In the genomic region with DNA sequence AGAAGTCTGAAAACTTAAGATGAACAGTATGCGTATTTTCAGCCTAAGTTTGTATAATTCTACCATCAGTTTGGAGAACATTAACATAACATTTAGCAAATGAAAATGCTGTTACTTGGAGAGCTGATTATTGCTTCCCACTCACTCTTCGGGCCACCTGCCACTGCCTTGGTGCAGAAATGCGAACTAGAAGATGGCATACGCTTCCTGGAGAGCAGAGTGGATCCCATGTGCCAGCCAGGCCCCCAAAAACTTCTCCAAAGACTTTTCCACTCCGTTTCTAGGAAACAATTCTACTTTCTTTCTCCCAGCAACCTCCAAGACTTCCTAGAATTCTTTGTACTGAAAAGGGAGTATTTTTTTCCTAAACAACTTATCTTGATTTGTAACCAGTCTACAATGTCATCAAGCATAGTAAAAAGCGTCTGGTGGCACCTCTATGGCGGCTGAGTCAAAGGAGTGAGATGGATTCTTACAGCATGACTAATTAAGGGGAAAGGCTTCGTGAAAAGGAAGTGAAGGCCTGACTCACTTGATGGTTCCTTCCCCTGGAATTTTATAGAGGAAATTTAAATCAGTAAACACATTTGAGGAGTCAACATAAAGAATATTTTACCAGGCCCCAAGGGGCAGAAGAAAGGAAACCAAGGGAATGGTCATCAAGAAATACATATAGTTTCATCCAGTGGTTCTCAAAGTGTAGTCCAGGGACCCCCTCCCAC, we compare ENCODE assay signal across 10 cellular contexts. TPM values are rescaled to one million over a fixed set of nuclear protein-coding genes. Genes with fewer than 3 reads are reported as not detected.
DNase-seq lines count a peak whose midpoint lies in the region; ATAC-seq, FAIRE-seq and TF ChIP-seq lines count a peak whose summit lies in the region.
"Had no signal": no experiment of that assay in that cellular context is flagged by ENCODE, and none has a peak within 500 bp of the region (broad histone marks: within the 10 kb centered on the region; RNA-seq: fewer than 3 reads in every experiment).

No MANE protein-coding gene starts in this region.

- TF ChIP-seq EP300 in A549 (IDR thresholded peaks at IDR 0.05) (peak; percentile 56 to 78; a peak in 2 of 5 replicates), Ishikawa (IDR thresholded peaks at IDR 0.05; ENCODE audit: borderline replicate concordance) (peak; percentile 35; the same call in 1 of the 2 replicates)

- H3K9me3 ChIP-seq in A549 (no peaks in the 10 kb centered on the region), left lung (no peaks in the 10 kb centered on the region), thyroid gland (no peaks in the 10 kb centered on the region)

- POLR2A ChIA-PET in A549 (lab: Yijun Ruan, JAX): interaction anchor here (1.2 to 1.3 kb wide), 2 partner anchors 8 to 36 kb away, joined by 3 to 6 read pairs; a partner anchor contains a TSS

- ATAC-seq in A549 (peak; percentile 82 to 85), left lung (peak; percentile 95), GM21447 (IDR thresholded peaks at IDR 0.05; ENCODE audit: unreplicated experiment) (no peak)
- ATAC-seq: effector memory CD8-positive, alpha-beta T cell had no signal

- peak; percentile 72 to 89 for DNase-seq in A549 (ENCODE audit: low read depth in 1 of 2, low spot score in 1 of 2)
- DNase-seq in cardiac fibroblast (ENCODE audit: low read depth in 2 of 2): peak; percentile 90 to 97
- no peak for DNase-seq in left lung
- no peak for DNase-seq in thyroid gland
- DNase-seq in SKM-1 (lab: John Stamatoyannopoulos, UW; ENCODE audit: unreplicated experiment): no peak
- no peak for DNase-seq in cerebellar nuclear complex (lab: John Stamatoyannopoulos, UW)
- DNase-seq: effector memory CD8-positive, alpha-beta T cell had no signal

- TF ChIP-seq CTCF in A549 (IDR thresholded peaks at IDR 0.05) (no peak), cardiac fibroblast (IDR thresholded peaks at IDR 0.05; ENCODE audit: low read depth, low read length) (no peak), left lung (IDR thresholded peaks at IDR 0.05) (no peak), thyroid gland (IDR thresholded peaks at IDR 0.05) (no peak)

- peak; percentile 98 for FAIRE-seq in A549 (lab: Jason Lieb, UNC)

- peaks cover 0 to 14% of the 10 kb centered on the region in 2 donors for H3K36me3 ChIP-seq in left lung
- H3K36me3 ChIP-seq in thyroid gland: no peaks in the 10 kb centered on the region

- H3K4me1 ChIP-seq in A549: peaks cover 70% of the 10 kb centered on the region
- peaks cover 14 to 51% of the 10 kb centered on the region in 2 donors for H3K4me1 ChIP-seq in left lung
- H3K4me1 ChIP-seq in thyroid gland: peaks cover 12 to 16% of the 10 kb centered on the region in 2 donors

- no peak for TF ChIP-seq POLR2A in A549 (IDR thresholded peaks at IDR 0.05; ENCODE audit: low read length)
- no peak for TF ChIP-seq POLR2A in thyroid gland (IDR thresholded peaks at IDR 0.05)

- CTCF ChIA-PET in A549 (lab: Yijun Ruan, JAX): interaction anchor here (1.4 to 8.4 kb wide), 3 partner anchors 17 to 208 kb away, joined by 4 to 35 read pairs (median 5); no protein-coding TSS in a partner anchor

- H3K4me2 ChIP-seq in A549: peak overlapping the region; percentile 81

- H3K27ac ChIP-seq in A549 (peak overlapping the region; percentile 84 to 88), left lung (peak overlapping the region; percentile 72 to 79), thyroid gland (peak overlapping the region in 1 of 3 donors; percentile 37)
- H3K27ac ChIP-seq: C4-2B had no signal

- intact Hi-C loops in left lung (cut with DNase I): no loop called here
- intact Hi-C loops in thyroid gland (cut with DNase I): no loop called here

- no peaks in the 10 kb centered on the region for H3K27me3 ChIP-seq in left lung
- H3K27me3 ChIP-seq in thyroid gland: no peaks in the 10 kb centered on the region

- H3K4me3 ChIP-seq in A549: peak overlapping the region; percentile 14; the same call in 2 of the 3 replicates
- no peak overlapping the region for H3K4me3 ChIP-seq in cardiac fibroblast (replicated peaks in 1 of 2; ENCODE audit: low read depth in 2 of 2, low read length in 2 of 2)
- no peak overlapping the region for H3K4me3 ChIP-seq in left lung
- no peak overlapping the region for H3K4me3 ChIP-seq in thyroid gland (replicated peaks in 1 of 3)

- WGBS in A549 (ENCODE audit: missing lambda C conversion rate): 23% methylated on average over 8 of the region's 8 CpGs
- WGBS in thyroid gland, 2 donors: 81 to 84% methylated on average over 8 of the region's 8 CpGs

- TF ChIP-seq RAD21 in A549 (conservative IDR thresholded peaks at IDR 0.05 in 1 of 2, IDR thresholded peaks at IDR 0.05 in 1 of 2): 0 out of 5 replicates have a peak, but pooled peaks of 1 of the 2 experiments have one; percentile 9
- TF ChIP-seq RAD21 in Ishikawa (IDR thresholded peaks at IDR 0.05; ENCODE audit: low read depth): no peak

TF ChIP-seq in A549, 52 proteins besides CTCF, POLR2A, EP300 and RAD21 (continues in another document):
- TF ChIP-seq ZC3H11A (IDR thresholded peaks at IDR 0.05) (no peak), TP53 (CRISPR knock-in tag; IDR thresholded peaks at IDR 0.05) (no peak), NPAS2 (CRISPR knock-in tag; IDR thresholded peaks at IDR 0.05; ENCODE audit: borderline replicate concordance) (no peak), ZNF302 (CRISPR knock-in tag; IDR thresholded peaks at IDR 0.05) (no peak), HOXB13 (CRISPR knock-in tag; IDR thresholded peaks at IDR 0.05; ENCODE audit: low read depth) (0 out of 2 replicates have a peak, but pooled peaks have one; percentile 22), POLR2AphosphoS2 (conservative IDR thresholded peaks at IDR 0.05; ENCODE audit: low read length) (peak; percentile 60; the same call in 1 of the 2 replicates), KDM5A (IDR thresholded peaks at IDR 0.05) (no peak), MYC (IDR thresholded peaks at IDR 0.05; ENCODE audit: borderline replicate concordance, low read length) (no peak)
- TF ChIP-seq, protein P1, sequence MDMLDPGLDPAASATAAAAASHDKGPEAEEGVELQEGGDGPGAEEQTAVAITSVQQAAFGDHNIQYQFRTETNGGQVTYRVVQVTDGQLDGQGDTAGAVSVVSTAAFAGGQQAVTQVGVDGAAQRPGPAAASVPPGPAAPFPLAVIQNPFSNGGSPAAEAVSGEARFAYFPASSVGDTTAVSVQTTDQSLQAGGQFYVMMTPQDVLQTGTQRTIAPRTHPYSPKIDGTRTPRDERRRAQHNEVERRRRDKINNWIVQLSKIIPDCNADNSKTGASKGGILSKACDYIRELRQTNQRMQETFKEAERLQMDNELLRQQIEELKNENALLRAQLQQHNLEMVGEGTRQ (IDR thresholded peaks at IDR 0.05): no peak
- TF ChIP-seq, protein P2, sequence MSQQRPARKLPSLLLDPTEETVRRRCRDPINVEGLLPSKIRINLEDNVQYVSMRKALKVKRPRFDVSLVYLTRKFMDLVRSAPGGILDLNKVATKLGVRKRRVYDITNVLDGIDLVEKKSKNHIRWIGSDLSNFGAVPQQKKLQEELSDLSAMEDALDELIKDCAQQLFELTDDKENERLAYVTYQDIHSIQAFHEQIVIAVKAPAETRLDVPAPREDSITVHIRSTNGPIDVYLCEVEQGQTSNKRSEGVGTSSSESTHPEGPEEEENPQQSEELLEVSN (IDR thresholded peaks at IDR 0.05; ENCODE audit: borderline replicate concordance, low read depth): no peak; the same call in 1 of the 2 replicates

TF ChIP-seq in Ishikawa, 13 proteins besides CTCF, POLR2A, EP300 and RAD21:
- TF ChIP-seq YY1 (IDR thresholded peaks at IDR 0.05; ENCODE audit: low read depth): no peak
- no peak for TF ChIP-seq ZBTB7A (IDR thresholded peaks at IDR 0.05; ENCODE audit: low read depth)
- TF ChIP-seq, protein P3, sequence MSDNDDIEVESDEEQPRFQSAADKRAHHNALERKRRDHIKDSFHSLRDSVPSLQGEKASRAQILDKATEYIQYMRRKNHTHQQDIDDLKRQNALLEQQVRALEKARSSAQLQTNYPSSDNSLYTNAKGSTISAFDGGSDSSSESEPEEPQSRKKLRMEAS (IDR thresholded peaks at IDR 0.05): peak; percentile 44; the same call in 1 of the 2 replicates
- peak; percentile 56 for TF ChIP-seq TEAD4 (IDR thresholded peaks at IDR 0.05)
- no peak for TF ChIP-seq CEBPB (IDR thresholded peaks at IDR 0.05)
TF ChIP-seq in Ishikawa: peak in this region for 2.

RNA-seq across cellular contexts. Expression of a gene that starts 36.6 kb away (rescaled TPM):
- polyA plus RNA-seq in A549 (2011; rRNA removed) (92.1 and 124 TPM in 2 replicates), A549 (2017; fragmentation: RNase III; extraction: RNeasy Plus Mini Kit Qiagen cat#74134 plus additional on column Dnase treatment) (52.5 to 64.4 TPM (median 56.5 TPM) in 3 replicates)
- polyA plus RNA-seq in A549 (2012; cell fraction: cytosol; rRNA removed): 23.9 and 28.0 TPM in 2 replicates
- polyA plus RNA-seq in A549 (2012; cell fraction: nucleus; rRNA removed): 11.2 and 21.3 TPM in 2 replicates
- 19.5 and 20.3 TPM in 2 replicates for polyA minus RNA-seq in A549 (2011; rRNA and poly(A)+ RNA removed)
- total RNA-seq in left lung (10 to 100 TPM; 47.5 to 53.2 TPM), thyroid gland (10 to 100 TPM; 34.3 to 51.6 (median 44.5) TPM)

Comparison
In these comparisons a context has a peak if more than half of its experiments do, and no peak if none do; other contexts are left out.
1. DNase-seq: peak in A549 (2 of 2) and cardiac fibroblast (2 of 2); none in left lung (0 of 2), thyroid gland (0 of 2), SKM-1 (single experiment) and cerebellar nuclear complex (0 of 2).